ENCODE assay signal across 27 cellular contexts in genomic region chr6:82778985-82779384, GRCh38.
"Had no signal": no experiment of that assay in that cellular context is flagged by ENCODE, and none has a peak within 500 bp of the region (broad histone marks: within the 10 kb centered on the region; RNA-seq: fewer than 3 reads in every experiment).

No MANE protein-coding gene starts in this region.

- H3K27ac Mint-ChIP-seq: immature natural killer cell; natural killer cell; nephron progenitor cell; progenitor cell of endocrine pancreas; stimulated activated effector memory CD8-positive, alpha-beta T cell treated with anti-CD3 and anti-CD28 coated beads, Interleukin-12 subunit alpha, Interleukin-12 subunit beta, amount 100 ng/mL, for 72 hours; stimulated activated naive CD8-positive, alpha-beta T cell treated with anti-CD3 and anti-CD28 coated beads, Interleukin-15, amount 100 ng/mL, for 72 hours had no signal

- H3K27me3 ChIP-seq: left lung, neutrophil, right atrium auricular region, right lobe of liver, testis, thyroid gland, transverse colon, upper lobe of left lung, vagina had no signal

- H3K4me3 ChIP-seq: left lung, lower lobe of right lung, right atrium auricular region, right lobe of liver, skin epidermis, testis, thyroid gland, transverse colon, upper lobe of left lung, vagina had no signal

- H3K4me1 Mint-ChIP-seq: immature natural killer cell; natural killer cell; stimulated activated effector memory CD8-positive, alpha-beta T cell treated with anti-CD3 and anti-CD28 coated beads, Interleukin-12 subunit alpha, Interleukin-12 subunit beta, amount 100 ng/mL, for 72 hours; stimulated activated naive CD8-positive, alpha-beta T cell treated with anti-CD3 and anti-CD28 coated beads, Interleukin-15, amount 100 ng/mL, for 72 hours had no signal

- H3K4me1 ChIP-seq: left lung, lower lobe of right lung, parathyroid adenoma, right atrium auricular region, right lobe of liver, testis, thyroid gland, transverse colon, upper lobe of left lung, vagina had no signal

- H3K36me3 ChIP-seq: left lung, lower lobe of right lung, neutrophil, right atrium auricular region, right lobe of liver, thyroid gland, transverse colon, upper lobe of left lung, vagina had no signal

- ATAC-seq: left colon; left lung; lower lobe of right lung; natural killer cell; right lobe of liver; stimulated activated effector memory CD8-positive, alpha-beta T cell treated with anti-CD3 and anti-CD28 coated beads, Interleukin-12 subunit alpha, Interleukin-12 subunit beta, amount 100 ng/mL, for 72 hours; stimulated activated naive CD8-positive, alpha-beta T cell treated with anti-CD3 and anti-CD28 coated beads, Interleukin-15, amount 100 ng/mL, for 72 hours had no signal

- H3K4me3 Mint-ChIP-seq: immature natural killer cell; natural killer cell; nephron progenitor cell; stimulated activated effector memory CD8-positive, alpha-beta T cell treated with anti-CD3 and anti-CD28 coated beads, Interleukin-12 subunit alpha, Interleukin-12 subunit beta, amount 100 ng/mL, for 72 hours; stimulated activated naive CD8-positive, alpha-beta T cell treated with anti-CD3 and anti-CD28 coated beads, Interleukin-15, amount 100 ng/mL, for 72 hours had no signal

- DNase-seq: hypothalamus; immature natural killer cell; kidney; left colon; left lung; lower lobe of right lung; mammary epithelial cell; mesenchymal stem cell; natural killer cell; nephron progenitor cell; occipital lobe; right lobe of liver; stimulated activated CD4-positive, alpha-beta T cell treated with anti-CD3 and anti-CD28 coated beads, Interleukin-4, amount 100 ng/mL, for 24 hours; stimulated activated naive CD4-positive, alpha-beta T cell treated with Interleukin-2 at 50 U/mL for 16 hours; stimulated activated naive CD8-positive, alpha-beta T cell treated with anti-CD3 and anti-CD28 coated beads, Interleukin-15, amount 100 ng/mL, for 72 hours; substantia nigra; testis; thyroid gland; transverse colon; upper lobe of left lung had no signal

- H3K36me3 Mint-ChIP-seq: immature natural killer cell; natural killer cell; stimulated activated effector memory CD8-positive, alpha-beta T cell treated with anti-CD3 and anti-CD28 coated beads, Interleukin-12 subunit alpha, Interleukin-12 subunit beta, amount 100 ng/mL, for 72 hours had no signal

- H3K9me3 ChIP-seq: left lung, lower lobe of right lung, neutrophil, right atrium auricular region, right lobe of liver, testis, thyroid gland, transverse colon, upper lobe of left lung, vagina had no signal

- H3K27me3 Mint-ChIP-seq: progenitor cell of endocrine pancreas; stimulated activated naive CD8-positive, alpha-beta T cell treated with anti-CD3 and anti-CD28 coated beads, Interleukin-15, amount 100 ng/mL, for 72 hours had no signal

- H3K27ac ChIP-seq: left lung, lower lobe of right lung, neutrophil, parathyroid adenoma, right atrium auricular region, right lobe of liver, skin epidermis, testis, thyroid gland, transverse colon, upper lobe of left lung, vagina had no signal

- H3K9me3 Mint-ChIP-seq: natural killer cell; nephron progenitor cell; stimulated activated effector memory CD8-positive, alpha-beta T cell treated with anti-CD3 and anti-CD28 coated beads, Interleukin-12 subunit alpha, Interleukin-12 subunit beta, amount 100 ng/mL, for 72 hours; stimulated activated naive CD8-positive, alpha-beta T cell treated with anti-CD3 and anti-CD28 coated beads, Interleukin-15, amount 100 ng/mL, for 72 hours had no signal
